ENCODE assay signal across 25 cellular contexts in the genomic region with DNA sequence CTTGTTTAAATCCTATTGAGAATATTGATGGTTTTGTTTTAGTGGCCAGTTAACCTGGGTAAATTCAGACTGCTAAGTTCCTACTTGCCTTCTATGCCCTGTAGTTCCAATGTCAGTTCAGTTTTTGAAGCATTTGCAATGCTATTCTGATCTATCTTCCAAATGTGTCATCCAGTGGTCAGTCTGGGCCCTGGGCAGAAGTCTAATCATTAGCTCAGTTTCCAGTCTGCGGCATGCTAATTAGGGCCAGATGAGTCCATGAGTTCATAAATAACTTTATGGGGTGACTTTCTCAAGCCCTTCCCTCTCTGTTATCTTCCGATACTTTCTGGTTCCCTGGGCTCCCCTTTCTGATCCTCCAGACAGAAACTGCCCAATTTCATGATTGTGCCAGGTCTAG. TPM values are rescaled to one million over a fixed set of nuclear protein-coding genes. Genes with fewer than 3 reads are reported as not detected.
DNase-seq lines count a peak whose midpoint lies in the region; ATAC-seq, FAIRE-seq and TF ChIP-seq lines count a peak whose summit lies in the region.
"Had no signal": no experiment of that assay in that cellular context is flagged by ENCODE, and none has a peak within 500 bp of the region (broad histone marks: within the 10 kb centered on the region; RNA-seq: fewer than 3 reads in every experiment).

No MANE protein-coding gene starts in this region.

- H4K91ac ChIP-seq in trophoblast cell (ENCODE audit: low read depth, low read length), result no peak overlapping the region

- H3K4me2 ChIP-seq in HepG2 (ENCODE audit: low read depth, low read length) (no peak overlapping the region), trophoblast cell (ENCODE audit: low read length) (no peak overlapping the region)

- in situ Hi-C loops in HepG2 (cut with HindIII; ENCODE audit: extremely low pct_ligation_motif_present, low pct_unique_long_range_greater_than_20kb), result no loop called here

- no peak overlapping the region for H3K18ac ChIP-seq in trophoblast cell (ENCODE audit: low read length)

- no peak overlapping the region for H3K23ac ChIP-seq in trophoblast cell (ENCODE audit: low read length)

- no peak for FAIRE-seq in HepG2 (lab: Jason Lieb, UNC)
- FAIRE-seq: endothelial cell of umbilical vein, H1, TTC549 had no signal

- no peak overlapping the region for H4K12ac ChIP-seq in trophoblast cell (ENCODE audit: low read depth, low read length)

- no peak for ATAC-seq in HepG2
- no peak for ATAC-seq in GM21447 (IDR thresholded peaks at IDR 0.05; ENCODE audit: unreplicated experiment)
- ATAC-seq: CD8-positive, alpha-beta T cell; naive thymus-derived CD4-positive, alpha-beta T cell had no signal

- H3K27me3 ChIP-seq in liver (ENCODE audit: control insufficient read depth in 4 of 4, insufficient read depth in 4 of 4, low read length in 3 of 4) (no peaks in the 10 kb centered on the region), HepG2 (ENCODE audit: control insufficient read depth in 1 of 2, insufficient read depth in 2 of 2, low read length in 2 of 2) (peaks cover 0 to 7% of the 10 kb centered on the region in 2 experiments; a peak in 2 of 5 replicates), vagina (no peaks in the 10 kb centered on the region), trophoblast cell (ENCODE audit: insufficient read depth, low read length) (no peaks in the 10 kb centered on the region)

- no peak overlapping the region for H3K14ac ChIP-seq in trophoblast cell (ENCODE audit: low read length)

- H3K9me3 ChIP-seq in liver (ENCODE audit: control insufficient read depth in 4 of 4, low read length in 3 of 4), result no peaks in the 10 kb centered on the region
- no peaks in the 10 kb centered on the region for H3K9me3 ChIP-seq in HepG2 (ENCODE audit: low read length)
- H3K9me3 ChIP-seq in vagina, result no peaks in the 10 kb centered on the region
- H3K9me3 ChIP-seq in trophoblast cell (ENCODE audit: insufficient read depth, low read depth, low read length), result no peaks in the 10 kb centered on the region

- CTCF ChIA-PET in HepG2 (lab: Yijun Ruan, JAX; ENCODE audit: low intra/inter-chr PET ratio, low total read pairs), result no interaction called here

- DNase-seq in HepG2 (ENCODE audit: low spot score) (no peak), fibroblast of the aortic adventitia (ENCODE audit: low read depth) (peak; percentile 11), vagina (ENCODE audit: extremely low spot score in 2 of 2) (peak; percentile 7 to 11), trophoblast cell (no peak)
- DNase-seq: activated CD4-positive, alpha-beta T cell treated with anti-CD3 and anti-CD28 coated beads, Interleukin-2, amount 10 ng/mL, durations not matched to agents 24 days and 14 days; activated naive CD8-positive, alpha-beta T cell treated with anti-CD3 and anti-CD28 coated beads, Interleukin-2, amount 10 ng/mL, durations not matched to agents 7 days and 5 days; activated T-cell treated with anti-CD3 and anti-CD28 coated beads, Interleukin-2, amount 50 U/mL, for 1 hour; CD8-positive, alpha-beta T cell; naive thymus-derived CD4-positive, alpha-beta T cell; NCI-H187 treated with DMSO at 0.1 percent for 48 hours; NCI-H446 treated with DMSO at 0.1 percent for 48 hours; stimulated activated CD4-positive, alpha-beta T cell treated with anti-CD3 and anti-CD28 coated beads, Interleukin-2, amount 100 ng/mL, for 48 hours; substantia nigra; SW 1271 had no signal

- H2BK5ac ChIP-seq in trophoblast cell (ENCODE audit: low read depth, low read length, poor library complexity), result no peak overlapping the region

- BruUV-seq in HepG2 (replicated peaks; lab: Mats Ljungman, UMichigan), result no TSS peak

- H2AFZ ChIP-seq in HepG2 (ENCODE audit: low read length) (no peak overlapping the region), trophoblast cell (ENCODE audit: insufficient read depth, low read length, poor library complexity) (no peak overlapping the region)
- H2AFZ ChIP-seq: parathyroid adenoma had no signal

- TF ChIP-seq POLR2A in HepG2 (IDR thresholded peaks at IDR 0.05; ENCODE audit: insufficient read depth in 1 of 2, low read depth in 2 of 2, low read length in 2 of 2) (no peak), vagina (IDR thresholded peaks at IDR 0.05) (no peak)

- intact Hi-C loops in HepG2 (cut with micrococcal nuclease; ENCODE audit: unreplicated experiment), result no loop called here
- intact Hi-C loops in vagina (cut with DNase I), result no loop called here

- POLR2A ChIA-PET in HepG2 (lab: Yijun Ruan, JAX), result no interaction called here

- H3K4me3 ChIP-seq in liver (ENCODE audit: low read depth in 1 of 3, low read length in 3 of 3) (no peak overlapping the region), HepG2 (replicated peaks in 1 of 3; ENCODE audit: insufficient read depth in 1 of 3, low read depth in 2 of 3, low read length in 3 of 3) (no peak overlapping the region), fibroblast of the aortic adventitia (ENCODE audit: low read depth, low read length) (no peak overlapping the region), vagina (no peak overlapping the region), trophoblast cell (ENCODE audit: low read depth, low read length) (no peak overlapping the region)
- H3K4me3 ChIP-seq: coronary artery, lung had no signal

- no peaks in the 10 kb centered on the region for H4K20me1 ChIP-seq in HepG2 (ENCODE audit: insufficient read depth, low read length)

- no peak overlapping the region for H3K4ac ChIP-seq in trophoblast cell (ENCODE audit: low read depth, low read length)

- no peaks in the 10 kb centered on the region for H3K79me2 ChIP-seq in HepG2 (ENCODE audit: insufficient read depth, low read length)
- H3K79me2 ChIP-seq in trophoblast cell (ENCODE audit: control insufficient read depth, insufficient read depth, low read length, poor library complexity), result peaks cover 2% of the 10 kb centered on the region
- H3K79me2 ChIP-seq: parathyroid adenoma had no signal

- no peaks in the 10 kb centered on the region for H3K79me1 ChIP-seq in trophoblast cell (ENCODE audit: low read length)

- peaks cover 9 to 30% (median 15%) of the 10 kb centered on the region in 4 donors for H3K4me1 ChIP-seq in liver (ENCODE audit: control insufficient read depth in 4 of 4, insufficient read depth in 4 of 4, low read length in 3 of 4)
- H3K4me1 ChIP-seq in HepG2 (ENCODE audit: insufficient read depth, low read length), result peaks cover 14% of the 10 kb centered on the region; the same call in 1 of the 2 replicates
- no peaks in the 10 kb centered on the region for H3K4me1 ChIP-seq in vagina
- no peaks in the 10 kb centered on the region for H3K4me1 ChIP-seq in trophoblast cell (ENCODE audit: control insufficient read depth in 1 of 2, insufficient read depth in 2 of 2, low read length in 2 of 2)
- H3K4me1 ChIP-seq: parathyroid adenoma had no signal

- H3K9ac ChIP-seq in liver (ENCODE audit: low read depth in 1 of 2, low read length in 2 of 2) (peak overlapping the region in 1 of 2 donors; percentile 8), HepG2 (ENCODE audit: insufficient read depth, low read depth, low read length) (no peak overlapping the region), trophoblast cell (ENCODE audit: low read length) (no peak overlapping the region)
- H3K9ac ChIP-seq: parathyroid adenoma had no signal

- 31% methylated on average over 2 of the region's 2 CpGs for WGBS in liver
- 0% methylated on average over 2 of the region's 2 CpGs for WGBS in HepG2 (ENCODE audit: low lambda C conversion rate)
- no CpG with 5 or more reads among the region's 2 CpGs for WGBS in trophoblast cell (ENCODE audit: extremely low coverage, insufficient coverage, insufficient read length)

- H2BK12ac ChIP-seq in trophoblast cell (ENCODE audit: low read length), result no peak overlapping the region

- TF ChIP-seq EP300 in HepG2 (IDR thresholded peaks at IDR 0.05; ENCODE audit: low read depth in 2 of 2, low read length in 2 of 2), result no peak
- no peak for TF ChIP-seq EP300 in HepG2 (CRISPR knock-in tag; IDR thresholded peaks at IDR 0.05; ENCODE audit: borderline replicate concordance)

- H4K8ac ChIP-seq in trophoblast cell (ENCODE audit: low read depth, low read length), result no peak overlapping the region

- H3K27ac ChIP-seq in liver (ENCODE audit: low read depth in 1 of 2, low read length in 2 of 2), result peak overlapping the region; percentile 83 to 85
- H3K27ac ChIP-seq in HepG2 (ENCODE audit: extremely low read length, insufficient read depth, low read length), result no peak overlapping the region
- H3K27ac ChIP-seq in vagina, result no peak overlapping the region
- no peak overlapping the region for H3K27ac ChIP-seq in trophoblast cell (ENCODE audit: low read depth, low read length)
- H3K27ac ChIP-seq: coronary artery, parathyroid adenoma had no signal

- H3K36me3 ChIP-seq in liver (ENCODE audit: control insufficient read depth in 4 of 4, insufficient read depth in 3 of 4, low read depth in 1 of 4, low read length in 3 of 4) (no peaks in the 10 kb centered on the region), HepG2 (replicated peaks in 1 of 2; ENCODE audit: control insufficient read depth in 1 of 2, insufficient read depth in 2 of 2, low read length in 2 of 2) (no peaks in the 10 kb centered on the region), vagina (no peaks in the 10 kb centered on the region), trophoblast cell (ENCODE audit: control insufficient read depth in 1 of 2, insufficient read depth in 2 of 2, low read length in 2 of 2) (no peaks in the 10 kb centered on the region)

- no peak overlapping the region for H2AK5ac ChIP-seq in trophoblast cell (ENCODE audit: low read length)

- H2BK120ac ChIP-seq in trophoblast cell (ENCODE audit: insufficient read depth, low read length, poor library complexity), result no peak overlapping the region

- TF ChIP-seq RAD21 in liver (IDR thresholded peaks at IDR 0.05) (peak; percentile 36 to 48), HepG2 (CRISPR knock-in tag; IDR thresholded peaks at IDR 0.05) (no peak)

- no peak for TF ChIP-seq CTCF in liver (IDR thresholded peaks at IDR 0.05; ENCODE audit: low read depth, low read length, missing input control)
- TF ChIP-seq CTCF in HepG2 (CRISPR knock-in tag; IDR thresholded peaks at IDR 0.05), result no peak
- TF ChIP-seq CTCF in fibroblast of the aortic adventitia (IDR thresholded peaks at IDR 0.05; ENCODE audit: insufficient read depth, low read length), result no peak
- no peak for TF ChIP-seq CTCF in vagina (IDR thresholded peaks at IDR 0.05)

RNA-seq across cellular contexts. Expression of gene FAM187B, which starts 32.7 kb away (rescaled TPM):
- total RNA-seq in liver (under 1 TPM in 1 of 2 donors, not detected in 1; 0.17 TPM), HepG2 (2016; rRNA removed; fragmentation: Illumina TruSeq; extraction: Trizol) (not detected in 2 replicates), fibroblast of the aortic adventitia (ENCODE audit: low replicate concordance) (not detected in 2 replicates), vagina (not detected)
- polyA plus RNA-seq in liver (not detected), HepG2 (2011; rRNA removed) (not detected in 2 replicates)
- not detected in 2 replicates for total RNA-seq in HepG2 (2016; cell fraction: cytosol; rRNA removed; fragmentation: Illumina TruSeq; extraction: Trizol; ENCODE audit: low read depth)
- total RNA-seq in HepG2 (2016; cell fraction: insoluble cytoplasmic fraction; rRNA removed; fragmentation: Illumina TruSeq; extraction: Trizol), result not detected in 2 replicates
- total RNA-seq in HepG2 (2016; cell fraction: membrane; rRNA removed; fragmentation: Illumina TruSeq; extraction: Trizol), result not detected in 2 replicates
- not detected in 2 replicates for total RNA-seq in HepG2 (2016; cell fraction: nucleus; rRNA removed; fragmentation: Illumina TruSeq; extraction: Trizol)
- not detected in 2 replicates for polyA plus RNA-seq in HepG2 (2011; cell fraction: cytosol; rRNA removed)
- polyA plus RNA-seq in HepG2 (2011; cell fraction: nucleus; rRNA removed), result not detected in 2 replicates
- not detected in 2 replicates for polyA plus RNA-seq in HepG2 (2012)
- not detected in 2 replicates for polyA plus RNA-seq in HepG2 (2016; cell fraction: cytosol; fragmentation: Illumina TruSeq; extraction: Trizol; ENCODE audit: low read depth)
- not detected in 2 replicates for polyA plus RNA-seq in HepG2 (2016; cell fraction: insoluble cytoplasmic fraction; fragmentation: Illumina TruSeq; extraction: Trizol; ENCODE audit: low read depth)
- not detected in 2 replicates for polyA plus RNA-seq in HepG2 (2016; cell fraction: membrane; fragmentation: Illumina TruSeq; extraction: Trizol; ENCODE audit: low read depth)
- not detected in 2 replicates for polyA plus RNA-seq in HepG2 (2016; cell fraction: nucleus; fragmentation: Illumina TruSeq; extraction: Trizol; ENCODE audit: insufficient read depth, low read depth)
- polyA minus RNA-seq in HepG2 (2011; rRNA and poly(A)+ RNA removed; ENCODE audit: low replicate concordance), result not detected in 2 replicates
- polyA minus RNA-seq in HepG2 (2011; cell fraction: cytosol; rRNA and poly(A)+ RNA removed), result not detected in 2 replicates
- not detected in 2 replicates for polyA minus RNA-seq in HepG2 (2011; cell fraction: nucleus; rRNA and poly(A)+ RNA removed)
- not detected in 2 replicates for polyA plus RNA-seq in trophoblast cell (2013)
- total RNA-seq: activated CD4-positive, alpha-beta T cell treated with anti-CD3 and anti-CD28 coated beads, Interleukin-2, amount 10 ng/mL, durations not matched to agents 24 days and 14 days; activated naive CD8-positive, alpha-beta T cell treated with anti-CD3 and anti-CD28 coated beads, Interleukin-2, amount 10 ng/mL, durations not matched to agents 7 days and 5 days; CD8-positive, alpha-beta T cell; endothelial cell of umbilical vein; glomerular endothelial cell; H1; naive thymus-derived CD4-positive, alpha-beta T cell; skeletal muscle tissue had no signal
- polyA plus RNA-seq: endothelial cell of umbilical vein; H1; IgD-negative memory B cell; naive thymus-derived CD4-positive, alpha-beta T cell had no signal

RNA-seq across cellular contexts. Expression of gene FXYD5, which starts 41.3 kb away (rescaled TPM):
- total RNA-seq in liver, result 1 to 10 TPM; 2.2 to 2.8 TPM
- polyA plus RNA-seq in liver, result 10 to 100 TPM; 11.8 to 22.0 TPM
- total RNA-seq in HepG2 (2016; rRNA removed; fragmentation: Illumina TruSeq; extraction: Trizol), result not detected in 2 replicates
- not detected in 2 replicates for total RNA-seq in HepG2 (2016; cell fraction: cytosol; rRNA removed; fragmentation: Illumina TruSeq; extraction: Trizol; ENCODE audit: low read depth)
- not detected in 2 replicates for total RNA-seq in HepG2 (2016; cell fraction: insoluble cytoplasmic fraction; rRNA removed; fragmentation: Illumina TruSeq; extraction: Trizol)
- not detected in 2 replicates for total RNA-seq in HepG2 (2016; cell fraction: membrane; rRNA removed; fragmentation: Illumina TruSeq; extraction: Trizol)
- not detected in 2 replicates for total RNA-seq in HepG2 (2016; cell fraction: nucleus; rRNA removed; fragmentation: Illumina TruSeq; extraction: Trizol)
- polyA plus RNA-seq in HepG2 (2011; rRNA removed), result 0.65 and 0.91 TPM in 2 replicates
- polyA plus RNA-seq in HepG2 (2011; cell fraction: cytosol; rRNA removed), result 1.2 TPM in 2 replicates
- 0.64 and 1.2 TPM in 2 replicates for polyA plus RNA-seq in HepG2 (2011; cell fraction: nucleus; rRNA removed)
- polyA plus RNA-seq in HepG2 (2012), result 1.1 and 2.2 TPM in 2 replicates
- 0.53 and 0.72 TPM in 2 replicates for polyA plus RNA-seq in HepG2 (2016; cell fraction: cytosol; fragmentation: Illumina TruSeq; extraction: Trizol; ENCODE audit: low read depth)
- 0.29 TPM in 1 of 2 replicates, not detected in the other for polyA plus RNA-seq in HepG2 (2016; cell fraction: insoluble cytoplasmic fraction; fragmentation: Illumina TruSeq; extraction: Trizol; ENCODE audit: low read depth)
- polyA plus RNA-seq in HepG2 (2016; cell fraction: membrane; fragmentation: Illumina TruSeq; extraction: Trizol; ENCODE audit: low read depth), result 0.47 TPM in 1 of 2 replicates, not detected in the other
- polyA plus RNA-seq in HepG2 (2016; cell fraction: nucleus; fragmentation: Illumina TruSeq; extraction: Trizol; ENCODE audit: insufficient read depth, low read depth), result 0.89 TPM in 1 of 2 replicates, not detected in the other
- 0.60 and 172 TPM in 2 replicates for polyA minus RNA-seq in HepG2 (2011; rRNA and poly(A)+ RNA removed; ENCODE audit: low replicate concordance)
- polyA minus RNA-seq in HepG2 (2011; cell fraction: cytosol; rRNA and poly(A)+ RNA removed), result not detected in 2 replicates
- not detected in 2 replicates for polyA minus RNA-seq in HepG2 (2011; cell fraction: nucleus; rRNA and poly(A)+ RNA removed)
- total RNA-seq in fibroblast of the aortic adventitia (ENCODE audit: low replicate concordance), result 11.5 and 59.8 TPM in 2 replicates
- total RNA-seq in vagina, result 144 TPM
- 205 and 212 TPM in 2 replicates for polyA plus RNA-seq in trophoblast cell (2013)

RNA-seq across cellular contexts. Expression of gene FXYD7, which starts 52.8 kb away (rescaled TPM):
- total RNA-seq in liver (under 1 TPM in 1 of 2 donors, not detected in 1; 0.08 TPM), HepG2 (2016; rRNA removed; fragmentation: Illumina TruSeq; extraction: Trizol) (not detected in 2 replicates), fibroblast of the aortic adventitia (ENCODE audit: low replicate concordance) (not detected in 2 replicates), vagina (3.4 TPM)
- polyA plus RNA-seq in liver (under 1 TPM in 1 of 2 donors, not detected in 1; 0.09 TPM), HepG2 (2011; rRNA removed) (0.17 and 0.55 TPM in 2 replicates)
- not detected in 2 replicates for total RNA-seq in HepG2 (2016; cell fraction: cytosol; rRNA removed; fragmentation: Illumina TruSeq; extraction: Trizol; ENCODE audit: low read depth)
- total RNA-seq in HepG2 (2016; cell fraction: insoluble cytoplasmic fraction; rRNA removed; fragmentation: Illumina TruSeq; extraction: Trizol), result not detected in 2 replicates
- not detected in 2 replicates for total RNA-seq in HepG2 (2016; cell fraction: membrane; rRNA removed; fragmentation: Illumina TruSeq; extraction: Trizol)
- not detected in 2 replicates for total RNA-seq in HepG2 (2016; cell fraction: nucleus; rRNA removed; fragmentation: Illumina TruSeq; extraction: Trizol)
- polyA plus RNA-seq in HepG2 (2011; cell fraction: cytosol; rRNA removed), result not detected in 2 replicates
- 2.3 and 3.0 TPM in 2 replicates for polyA plus RNA-seq in HepG2 (2011; cell fraction: nucleus; rRNA removed)
- polyA plus RNA-seq in HepG2 (2012), result 0.40 and 0.55 TPM in 2 replicates
- not detected in 2 replicates for polyA plus RNA-seq in HepG2 (2016; cell fraction: cytosol; fragmentation: Illumina TruSeq; extraction: Trizol; ENCODE audit: low read depth)
- not detected in 2 replicates for polyA plus RNA-seq in HepG2 (2016; cell fraction: insoluble cytoplasmic fraction; fragmentation: Illumina TruSeq; extraction: Trizol; ENCODE audit: low read depth)
- polyA plus RNA-seq in HepG2 (2016; cell fraction: membrane; fragmentation: Illumina TruSeq; extraction: Trizol; ENCODE audit: low read depth), result not detected in 2 replicates
- polyA plus RNA-seq in HepG2 (2016; cell fraction: nucleus; fragmentation: Illumina TruSeq; extraction: Trizol; ENCODE audit: insufficient read depth, low read depth), result not detected in 2 replicates
- 1.1 TPM in 1 of 2 replicates, not detected in the other for polyA minus RNA-seq in HepG2 (2011; rRNA and poly(A)+ RNA removed; ENCODE audit: low replicate concordance)
- not detected in 2 replicates for polyA minus RNA-seq in HepG2 (2011; cell fraction: cytosol; rRNA and poly(A)+ RNA removed)
- not detected in 2 replicates for polyA minus RNA-seq in HepG2 (2011; cell fraction: nucleus; rRNA and poly(A)+ RNA removed)
- polyA plus RNA-seq in trophoblast cell (2013), result 0.14 and 0.32 TPM in 2 replicates
- total RNA-seq: endothelial cell of umbilical vein, glomerular endothelial cell, lung had no signal
- polyA plus RNA-seq: endothelial cell of umbilical vein had no signal

RNA-seq across cellular contexts. Expression of gene LSR, which starts 53.0 kb away (rescaled TPM):
- 10 to 100 TPM; 33.7 to 48.6 TPM for total RNA-seq in liver
- 100 to 1,000 TPM in 1 of 2 donors, 10 to 100 TPM in 1; 47.3 to 150 TPM for polyA plus RNA-seq in liver
- 14.2 and 29.2 TPM in 2 replicates for total RNA-seq in HepG2 (2016; rRNA removed; fragmentation: Illumina TruSeq; extraction: Trizol)
- 8.7 and 9.3 TPM in 2 replicates for total RNA-seq in HepG2 (2016; cell fraction: cytosol; rRNA removed; fragmentation: Illumina TruSeq; extraction: Trizol; ENCODE audit: low read depth)
- total RNA-seq in HepG2 (2016; cell fraction: insoluble cytoplasmic fraction; rRNA removed; fragmentation: Illumina TruSeq; extraction: Trizol), result 15.3 and 31.4 TPM in 2 replicates
- 15.2 and 21.9 TPM in 2 replicates for total RNA-seq in HepG2 (2016; cell fraction: membrane; rRNA removed; fragmentation: Illumina TruSeq; extraction: Trizol)
- 43.9 and 48.2 TPM in 2 replicates for total RNA-seq in HepG2 (2016; cell fraction: nucleus; rRNA removed; fragmentation: Illumina TruSeq; extraction: Trizol)
- 79.2 and 111 TPM in 2 replicates for polyA plus RNA-seq in HepG2 (2011; rRNA removed)
- polyA plus RNA-seq in HepG2 (2011; cell fraction: cytosol; rRNA removed), result 44.4 and 71.0 TPM in 2 replicates
- 93.8 and 94.9 TPM in 2 replicates for polyA plus RNA-seq in HepG2 (2011; cell fraction: nucleus; rRNA removed)
- polyA plus RNA-seq in HepG2 (2012), result 67.7 and 97.6 TPM in 2 replicates
- 15.7 and 17.3 TPM in 2 replicates for polyA plus RNA-seq in HepG2 (2016; cell fraction: cytosol; fragmentation: Illumina TruSeq; extraction: Trizol; ENCODE audit: low read depth)
- polyA plus RNA-seq in HepG2 (2016; cell fraction: insoluble cytoplasmic fraction; fragmentation: Illumina TruSeq; extraction: Trizol; ENCODE audit: low read depth), result 25.8 and 27.8 TPM in 2 replicates
- polyA plus RNA-seq in HepG2 (2016; cell fraction: membrane; fragmentation: Illumina TruSeq; extraction: Trizol; ENCODE audit: low read depth), result 21.9 and 23.9 TPM in 2 replicates
- polyA plus RNA-seq in HepG2 (2016; cell fraction: nucleus; fragmentation: Illumina TruSeq; extraction: Trizol; ENCODE audit: insufficient read depth, low read depth), result 110 and 128 TPM in 2 replicates
- 87.8 and 296 TPM in 2 replicates for polyA minus RNA-seq in HepG2 (2011; rRNA and poly(A)+ RNA removed; ENCODE audit: low replicate concordance)
- 103 and 111 TPM in 2 replicates for polyA minus RNA-seq in HepG2 (2011; cell fraction: cytosol; rRNA and poly(A)+ RNA removed)
- 64.0 and 64.9 TPM in 2 replicates for polyA minus RNA-seq in HepG2 (2011; cell fraction: nucleus; rRNA and poly(A)+ RNA removed)
- 0.54 TPM in 1 of 2 replicates, not detected in the other for total RNA-seq in fibroblast of the aortic adventitia (ENCODE audit: low replicate concordance)
- total RNA-seq in vagina, result 32.9 TPM
- polyA plus RNA-seq in trophoblast cell (2013), result 71.4 and 74.4 TPM in 2 replicates

RNA-seq across cellular contexts. Expression of gene FXYD1, which starts 57.2 kb away (rescaled TPM):
- 10 to 100 TPM; 18.7 to 20.3 TPM for total RNA-seq in liver
- 100 to 1,000 TPM; 123 to 146 TPM for polyA plus RNA-seq in liver
- total RNA-seq in HepG2 (2016; rRNA removed; fragmentation: Illumina TruSeq; extraction: Trizol), result not detected in 2 replicates
- total RNA-seq in HepG2 (2016; cell fraction: cytosol; rRNA removed; fragmentation: Illumina TruSeq; extraction: Trizol; ENCODE audit: low read depth), result 0.81 TPM in 1 of 2 replicates, not detected in the other
- total RNA-seq in HepG2 (2016; cell fraction: insoluble cytoplasmic fraction; rRNA removed; fragmentation: Illumina TruSeq; extraction: Trizol), result not detected in 2 replicates
- total RNA-seq in HepG2 (2016; cell fraction: membrane; rRNA removed; fragmentation: Illumina TruSeq; extraction: Trizol), result 0.83 and 1.4 TPM in 2 replicates
- total RNA-seq in HepG2 (2016; cell fraction: nucleus; rRNA removed; fragmentation: Illumina TruSeq; extraction: Trizol), result not detected in 2 replicates
- polyA plus RNA-seq in HepG2 (2011; rRNA removed), result 27.0 and 31.2 TPM in 2 replicates
- polyA plus RNA-seq in HepG2 (2011; cell fraction: cytosol; rRNA removed), result 20.2 and 28.4 TPM in 2 replicates
- 60.9 and 88.5 TPM in 2 replicates for polyA plus RNA-seq in HepG2 (2011; cell fraction: nucleus; rRNA removed)
- polyA plus RNA-seq in HepG2 (2012), result 49.0 and 114 TPM in 2 replicates
- 1.3 and 2.3 TPM in 2 replicates for polyA plus RNA-seq in HepG2 (2016; cell fraction: cytosol; fragmentation: Illumina TruSeq; extraction: Trizol; ENCODE audit: low read depth)
- 1.1 and 1.5 TPM in 2 replicates for polyA plus RNA-seq in HepG2 (2016; cell fraction: insoluble cytoplasmic fraction; fragmentation: Illumina TruSeq; extraction: Trizol; ENCODE audit: low read depth)
- polyA plus RNA-seq in HepG2 (2016; cell fraction: membrane; fragmentation: Illumina TruSeq; extraction: Trizol; ENCODE audit: low read depth), result 0.93 and 1.2 TPM in 2 replicates
- 1.4 and 1.7 TPM in 2 replicates for polyA plus RNA-seq in HepG2 (2016; cell fraction: nucleus; fragmentation: Illumina TruSeq; extraction: Trizol; ENCODE audit: insufficient read depth, low read depth)
- 11.9 TPM in 1 of 2 replicates, not detected in the other for polyA minus RNA-seq in HepG2 (2011; rRNA and poly(A)+ RNA removed; ENCODE audit: low replicate concordance)
- polyA minus RNA-seq in HepG2 (2011; cell fraction: cytosol; rRNA and poly(A)+ RNA removed), result 7.0 and 12.8 TPM in 2 replicates
- polyA minus RNA-seq in HepG2 (2011; cell fraction: nucleus; rRNA and poly(A)+ RNA removed), result 2.5 and 4.8 TPM in 2 replicates
- total RNA-seq in fibroblast of the aortic adventitia (ENCODE audit: low replicate concordance), result 2.5 and 6.5 TPM in 2 replicates
- total RNA-seq in vagina, result 135 TPM
- not detected in 2 replicates for polyA plus RNA-seq in trophoblast cell (2013)
- total RNA-seq: activated naive CD8-positive, alpha-beta T cell treated with anti-CD3 and anti-CD28 coated beads, Interleukin-2, amount 10 ng/mL, durations not matched to agents 7 days and 5 days; endothelial cell of umbilical vein; glomerular endothelial cell had no signal
- polyA plus RNA-seq: endothelial cell of umbilical vein had no signal

Comparison
In these comparisons a context has a peak if more than half of its experiments do, and no peak if none do; other contexts are left out.
1. H3K27ac ChIP-seq: peak in liver (2 of 2); none in HepG2 (single experiment), vagina (single experiment) and trophoblast cell (single experiment).
2. DNase-seq: peak in fibroblast of the aortic adventitia (single experiment) and vagina (2 of 2); none in HepG2 (single experiment) and trophoblast cell (0 of 2).